8 cellular contexts compared by ENCODE assay signal in the genomic region with DNA sequence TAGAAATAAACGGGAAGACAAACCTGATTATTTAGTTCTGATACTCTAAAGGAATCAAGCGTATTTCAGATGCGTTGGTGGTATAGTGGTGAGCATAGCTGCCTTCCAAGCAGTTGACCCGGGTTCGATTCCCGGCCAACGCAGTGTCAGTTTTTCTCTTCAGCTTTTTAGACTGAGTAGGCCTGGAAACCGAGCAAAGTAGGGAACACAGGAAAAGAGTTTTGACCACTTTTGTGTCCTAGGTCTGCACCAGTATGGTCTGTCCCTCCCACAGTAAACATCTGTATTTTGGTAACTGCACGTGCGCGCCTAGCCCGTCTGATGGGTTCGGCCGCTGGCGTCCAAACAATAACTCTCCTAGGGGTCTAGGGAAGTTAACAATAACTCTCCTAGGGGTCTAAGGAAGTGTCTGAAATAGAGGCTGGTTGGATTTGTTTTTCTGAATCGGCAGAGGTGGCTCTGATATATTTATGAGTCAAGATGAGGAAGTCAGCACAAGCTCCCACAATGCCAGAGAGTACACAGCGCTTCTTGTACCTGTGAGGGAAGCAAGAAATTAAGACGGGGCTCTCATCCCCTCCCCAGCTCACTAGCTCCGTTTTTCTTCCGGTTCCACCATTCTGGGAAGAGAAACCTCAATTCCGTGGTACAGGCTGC. TPM values are rescaled to one million over a fixed set of nuclear protein-coding genes. Genes with fewer than 3 reads are reported as not detected.
DNase-seq lines count a peak whose midpoint lies in the region; ATAC-seq and TF ChIP-seq lines count a peak whose summit lies in the region.

No MANE protein-coding gene starts in this region.

- ATAC-seq in GM19035 (IDR thresholded peaks at IDR 0.05; ENCODE audit: unreplicated experiment) (peak; percentile 27), gastroesophageal sphincter (peak; percentile 56), omental fat pad (ENCODE audit: low FRiP score) (peak; percentile 54)

- WGBS in gastroesophageal sphincter (ENCODE audit: low coverage in 1 of 2), 2 donors: 0 to 1% methylated on average over 8 to 12 of the region's 21 CpGs
- 0 to 1% methylated on average over 21 of the region's 21 CpGs for WGBS in testis, 2 donors

- DNase-seq in AG08395 (ENCODE audit: low spot score): peak; percentile 53
- peak; percentile 78 for DNase-seq in MG63
- DNase-seq in SJCRH30: peak; percentile 85 to 93
- DNase-seq in activated naive CD4-positive, alpha-beta T cell (lab: John Stamatoyannopoulos, UW): peak; percentile 45 to 61 (median 58)
- peak; percentile 40 for DNase-seq in omental fat pad (ENCODE audit: low spot score)
- peak; percentile 85 for DNase-seq in testis

- no peak for TF ChIP-seq POLR2A in gastroesophageal sphincter (IDR thresholded peaks at IDR 0.05)
- no peak for TF ChIP-seq POLR2A in testis (IDR thresholded peaks at IDR 0.05)

- no peaks in the 10 kb centered on the region for H3K9me3 ChIP-seq in MG63
- no peaks in the 10 kb centered on the region for H3K9me3 ChIP-seq in SJCRH30 (replicated peaks)
- H3K9me3 ChIP-seq in gastroesophageal sphincter: no peaks in the 10 kb centered on the region
- no peaks in the 10 kb centered on the region for H3K9me3 ChIP-seq in testis

- peak overlapping the region; percentile 88 for H3K4me3 ChIP-seq in MG63
- H3K4me3 ChIP-seq in SJCRH30: peak overlapping the region; percentile 73
- H3K4me3 ChIP-seq in gastroesophageal sphincter: peak overlapping the region; percentile 59 to 67
- H3K4me3 ChIP-seq in testis: peak overlapping the region; percentile 56 to 81

- H3K27ac ChIP-seq in SJCRH30 (peak overlapping the region; percentile 67), gastroesophageal sphincter (peak overlapping the region; percentile 84 to 95 (median 94)), testis (peak overlapping the region; percentile 98)

- TF ChIP-seq EP300 in gastroesophageal sphincter (IDR thresholded peaks at IDR 0.05): no peak

- H3K4me1 ChIP-seq in SJCRH30 (no peaks in the 10 kb centered on the region), gastroesophageal sphincter (peaks cover 0 to 49% (median 0%) of the 10 kb centered on the region in 3 donors), testis (no peaks in the 10 kb centered on the region)

- no peak for TF ChIP-seq CTCF in gastroesophageal sphincter (IDR thresholded peaks at IDR 0.05)
- no peak for TF ChIP-seq CTCF in omental fat pad (IDR thresholded peaks at IDR 0.05)
- TF ChIP-seq CTCF in testis (IDR thresholded peaks at IDR 0.05): no peak

- no peaks in the 10 kb centered on the region for H3K36me3 ChIP-seq in MG63
- H3K36me3 ChIP-seq in SJCRH30: no peaks in the 10 kb centered on the region
- H3K36me3 ChIP-seq in gastroesophageal sphincter: no peaks in the 10 kb centered on the region
- H3K36me3 ChIP-seq in testis (ENCODE audit: low read depth, missing control alignments): no peaks in the 10 kb centered on the region

- no peaks in the 10 kb centered on the region for H3K27me3 ChIP-seq in MG63
- H3K27me3 ChIP-seq in SJCRH30: no peaks in the 10 kb centered on the region
- H3K27me3 ChIP-seq in gastroesophageal sphincter: no peaks in the 10 kb centered on the region
- H3K27me3 ChIP-seq in testis: no peaks in the 10 kb centered on the region

- intact Hi-C loops in testis (cut with DNase I; ENCODE audit: low total_unique reads): no loop called here

RNA-seq across cellular contexts. Expression of a gene that starts 15.6 kb away (rescaled TPM):
- not detected in 2 replicates for total RNA-seq in MG63 (2014; rRNA removed; shearing (Covaris generic); ENCODE audit: low replicate concordance)
- 0.10 TPM in 2 replicates for total RNA-seq in SJCRH30 (2014; rRNA removed; shearing (Covaris generic))
- total RNA-seq in gastroesophageal sphincter (under 1 TPM in 1 of 4 donors, not detected in 3; 0.77 TPM), omental fat pad (not detected), testis (under 1 TPM in 1 of 2 donors, not detected in 1; 0.43 TPM)
- 7.7 TPM for polyA plus RNA-seq in testis (ENCODE audit: insufficient read depth, low read depth, low replicate concordance)

RNA-seq across cellular contexts. Expression of a gene that starts 40.7 kb away (rescaled TPM):
- 20.4 and 20.6 TPM in 2 replicates for total RNA-seq in MG63 (2014; rRNA removed; shearing (Covaris generic); ENCODE audit: low replicate concordance)
- total RNA-seq in SJCRH30 (2014; rRNA removed; shearing (Covaris generic)): 161 and 177 TPM in 2 replicates
- 1,000 to 10,000 TPM; 2,024 to 3,704 (median 2,348) TPM for total RNA-seq in gastroesophageal sphincter
- total RNA-seq in omental fat pad: 1,000 to 10,000 TPM; 1,118 to 3,262 (median 1,971) TPM
- total RNA-seq in testis: 100 to 1,000 TPM; 268 to 328 TPM
- 274 TPM for polyA plus RNA-seq in testis (ENCODE audit: insufficient read depth, low read depth, low replicate concordance)

Comparison
In these comparisons a context has a peak if more than half of its experiments do, and no peak if none do; other contexts are left out.
1. Peak in every context shown above with its lines: DNase-seq, ATAC-seq, H3K4me3 ChIP-seq and H3K27ac ChIP-seq.